13 cellular contexts compared by ENCODE assay signal in genomic region chrX:87518504-87518903, GRCh38. TPM values are rescaled to one million over a fixed set of nuclear protein-coding genes. Genes with fewer than 3 reads are reported as not detected.
A peak's percentile ranks its signal among the peaks of the same experiment; 100 is the strongest.
DNase-seq lines count a peak whose midpoint lies in the region; ATAC-seq and TF ChIP-seq lines count a peak whose summit lies in the region.
"Had no signal": no experiment of that assay in that cellular context is flagged by ENCODE, and none has a peak within 500 bp of the region (broad histone marks: within the 10 kb centered on the region; RNA-seq: fewer than 3 reads in every experiment).

No MANE protein-coding gene starts in this region.

- DNase-seq in left ventricle myocardium inferior: no peak
- no peak for DNase-seq in left ventricle myocardium superior
- DNase-seq in fibroblast of mammary gland (ENCODE audit: low read depth): peak; percentile 30
- DNase-seq in nephron progenitor cell: no peak
- DNase-seq in amniotic stem cell (lab: John Stamatoyannopoulos, UW): no peak
- no peak for DNase-seq in activated CD8-positive, alpha-beta memory T cell treated with anti-CD3 and anti-CD28 coated beads, Interleukin-2, amount 50 U/mL, for 4 hours
- DNase-seq: activated CD8-positive, alpha-beta memory T cell treated with anti-CD3 and anti-CD28 coated beads for 24 hours; mucosa of descending colon; NCI-H524 treated with DMSO at 0.1 percent for 48 hours; stimulated activated CD4-positive, alpha-beta T cell treated with anti-CD3 and anti-CD28 coated beads, Interleukin-2, amount 100 ng/mL, for 48 hours had no signal

- H3K9me3 Mint-ChIP-seq in nephron progenitor cell: peaks cover 4% of the 10 kb centered on the region

- intact Hi-C loops in left ventricle myocardium inferior (cut with micrococcal nuclease): no loop called here
- intact Hi-C loops in left ventricle myocardium superior (cut with micrococcal nuclease): no loop called here

- H3K36me3 Mint-ChIP-seq in nephron progenitor cell (ENCODE audit: low read depth): peaks cover 4% of the 10 kb centered on the region

- H3K27me3 ChIP-seq in left ventricle myocardium inferior (ENCODE audit: low read depth): no peaks in the 10 kb centered on the region

- H3K4me1 ChIP-seq in left ventricle myocardium inferior: no peaks in the 10 kb centered on the region

- H3K27ac Mint-ChIP-seq in nephron progenitor cell: no peak overlapping the region

- peak overlapping the region; percentile 66 for H3K27ac ChIP-seq in left ventricle myocardium inferior (replicated peaks)

- no peaks in the 10 kb centered on the region for H3K9me3 ChIP-seq in left ventricle myocardium inferior (replicated peaks)
- H3K9me3 ChIP-seq: mucosa of descending colon had no signal

- peaks cover 10% of the 10 kb centered on the region for H3K27me3 Mint-ChIP-seq in nephron progenitor cell (ENCODE audit: low read depth, poor library complexity)

- no peaks in the 10 kb centered on the region for H3K36me3 ChIP-seq in left ventricle myocardium inferior

- peak overlapping the region; percentile 85 for H3K4me3 Mint-ChIP-seq in nephron progenitor cell

- ATAC-seq in left ventricle myocardium superior (no peak), GM18519 (IDR thresholded peaks at IDR 0.05; ENCODE audit: low FRiP score, unreplicated experiment) (no peak), HG03139 (IDR thresholded peaks at IDR 0.05; ENCODE audit: unreplicated experiment) (no peak)
- ATAC-seq: mucosa of descending colon had no signal

- TF ChIP-seq CTCF in left ventricle myocardium inferior (IDR thresholded peaks at IDR 0.05; ENCODE audit: borderline replicate concordance) (no peak), fibroblast of mammary gland (conservative IDR thresholded peaks at IDR 0.05; ENCODE audit: control insufficient read depth, insufficient read depth, low read depth, low read length) (no peak), nephron progenitor cell (IDR thresholded peaks at IDR 0.05) (no peak)

- peaks cover 35% of the 10 kb centered on the region for H3K4me1 Mint-ChIP-seq in nephron progenitor cell

- H3K4me3 ChIP-seq in left ventricle myocardium inferior (peak overlapping the region; percentile 61), fibroblast of mammary gland (ENCODE audit: control insufficient read depth, low read depth, low read length) (peak overlapping the region; percentile 39)
- H3K4me3 ChIP-seq: mucosa of descending colon had no signal

RNA-seq across cellular contexts. Expression of gene KLHL4, which starts 0.9 kb away (rescaled TPM):
- 0.74 TPM for total RNA-seq in left ventricle myocardium inferior
- 0.92 TPM for total RNA-seq in left ventricle myocardium superior
- total RNA-seq: T-helper 1 cell treated with Interleukin-12 subunit alpha and Interleukin-12 subunit beta and Interleukin-4 antibody, amounts not matched to agents 30 ng/mL and 1 ng/mL, for 36 hours had no signal
